In the genomic region with DNA sequence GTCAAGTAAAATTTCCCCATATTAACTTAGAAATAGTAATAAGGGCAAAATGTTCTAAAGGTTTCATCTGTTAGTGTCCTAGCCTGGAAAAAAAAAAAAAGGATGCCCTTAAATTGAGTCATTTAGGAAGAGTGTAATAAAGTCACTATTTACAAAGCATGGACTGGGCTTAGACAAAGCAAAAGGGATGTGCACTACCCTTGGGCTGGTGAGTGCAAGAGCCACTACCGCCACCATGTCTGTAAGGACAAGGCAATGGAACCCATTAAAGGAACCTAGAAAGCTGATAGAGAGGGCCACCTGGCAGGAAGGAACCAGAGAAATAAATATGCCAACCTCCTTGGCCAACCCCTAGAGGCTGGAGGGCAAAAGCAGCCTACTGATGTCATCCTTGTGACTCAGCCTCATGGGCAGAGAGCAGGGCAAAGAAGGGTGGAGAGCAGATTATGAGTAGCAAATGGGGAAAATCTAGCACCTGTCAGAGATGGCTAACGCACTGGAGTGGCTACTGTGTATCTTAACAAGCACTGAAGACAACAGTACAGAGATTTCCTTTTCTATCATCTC, we compare ENCODE assay signal across 13 cellular contexts. TPM values are rescaled to one million over a fixed set of nuclear protein-coding genes. Genes with fewer than 3 reads are reported as not detected.
A peak's percentile ranks its signal among the peaks of the same experiment; 100 is the strongest.
DNase-seq lines count a peak whose midpoint lies in the region; ATAC-seq and FAIRE-seq lines count a peak whose summit lies in the region.
"Had no signal": no experiment of that assay in that cellular context is flagged by ENCODE, and none has a peak within 500 bp of the region (broad histone marks: within the 10 kb centered on the region; RNA-seq: fewer than 3 reads in every experiment).

No MANE protein-coding gene starts in this region.

- H3K27me3 Mint-ChIP-seq in CD4-positive, CD25-positive, alpha-beta regulatory T cell, result no peaks in the 10 kb centered on the region

- peak; percentile 47 for FAIRE-seq in GM19239 (lab: Jason Lieb, UNC)
- FAIRE-seq: islet of Langerhans had no signal

- peaks cover 0 to 10% (median 0%) of the 10 kb centered on the region in 4 donors for H3K4me1 Mint-ChIP-seq in CD4-positive, CD25-positive, alpha-beta regulatory T cell

- no peaks in the 10 kb centered on the region for H3K36me3 Mint-ChIP-seq in CD4-positive, CD25-positive, alpha-beta regulatory T cell

- peaks cover 0 to 2% (median 0%) of the 10 kb centered on the region in 7 donors for H3K9me3 Mint-ChIP-seq in CD4-positive, CD25-positive, alpha-beta regulatory T cell

- no peak overlapping the region for H3K4me3 ChIP-seq in CD4-positive, CD25-positive, alpha-beta regulatory T cell (ENCODE audit: low read depth, low read length)
- H3K4me3 ChIP-seq: SJSA1 had no signal

- H3K27ac ChIP-seq in CD4-positive, CD25-positive, alpha-beta regulatory T cell (ENCODE audit: insufficient read depth, low read length, poor library complexity, severe bottlenecking), result no peak overlapping the region
- H3K27ac ChIP-seq: SJSA1 had no signal

- ATAC-seq in CD4-positive, CD25-positive, alpha-beta regulatory T cell (ENCODE audit: low read depth in 2 of 2), result peak; percentile 50 to 52
- ATAC-seq in HG03175 (IDR thresholded peaks at IDR 0.05; ENCODE audit: unreplicated experiment) (no peak), HG03520 (IDR thresholded peaks at IDR 0.05; ENCODE audit: unreplicated experiment) (no peak)

- H3K4me3 Mint-ChIP-seq in CD4-positive, CD25-positive, alpha-beta regulatory T cell, result no peak overlapping the region

- peak in 1 of 3 donors; percentile 60 for DNase-seq in CD4-positive, CD25-positive, alpha-beta regulatory T cell
- DNase-seq in GM19239 (ENCODE audit: insufficient read length, low spot score), result no peak
- DNase-seq in RPMI7951 (ENCODE audit: low read depth), result peak; percentile 73
- DNase-seq in glomerular visceral epithelial cell (ENCODE audit: extremely low spot score), result peak; percentile 60
- DNase-seq in hypothalamus (lab: John Stamatoyannopoulos, UW), result no peak
- no peak for DNase-seq in stimulated activated naive CD4-positive, alpha-beta T cell (lab: John Stamatoyannopoulos, UW)
- DNase-seq: activated gamma-delta T cell treated with Interleukin-2 at 50 U/mL for 16 hours; effector CD4-positive, alpha-beta T cell; NCI-H1105 treated with DMSO at 0.1 percent for 48 hours had no signal

- H3K36me3 ChIP-seq in CD4-positive, CD25-positive, alpha-beta regulatory T cell (ENCODE audit: control insufficient read depth, insufficient read depth, low read length), result no peaks in the 10 kb centered on the region
- H3K36me3 ChIP-seq: SJSA1 had no signal

- peak overlapping the region in 1 of 3 donors; percentile 22 for H3K27ac Mint-ChIP-seq in CD4-positive, CD25-positive, alpha-beta regulatory T cell

- no peaks in the 10 kb centered on the region for H3K27me3 ChIP-seq in CD4-positive, CD25-positive, alpha-beta regulatory T cell (ENCODE audit: control insufficient read depth, insufficient read depth, low read length)
- H3K27me3 ChIP-seq: SJSA1 had no signal

- H3K4me1 ChIP-seq in CD4-positive, CD25-positive, alpha-beta regulatory T cell (ENCODE audit: control insufficient read depth, insufficient read depth, low read length, poor library complexity, severe bottlenecking), result no peaks in the 10 kb centered on the region

- no peaks in the 10 kb centered on the region for H3K9me3 ChIP-seq in CD4-positive, CD25-positive, alpha-beta regulatory T cell (ENCODE audit: control insufficient read depth in 2 of 2, low read length in 2 of 2)
- H3K9me3 ChIP-seq: SJSA1 had no signal

RNA-seq across cellular contexts. Expression of gene FUT8, which starts 59.5 kb away (rescaled TPM):
- 59.2 TPM for total RNA-seq in CD4-positive, CD25-positive, alpha-beta regulatory T cell
- polyA plus RNA-seq in CD4-positive, CD25-positive, alpha-beta regulatory T cell, result 10 to 100 TPM; 15.3 to 23.4 (median 21.5) TPM
- total RNA-seq in RPMI7951 (2014; rRNA removed; shearing (Covaris generic)), result 59.5 and 69.1 TPM in 2 replicates

Comparison
In these comparisons a context has a peak if more than half of its experiments do, and no peak if none do; other contexts are left out.
1. ATAC-seq: peak in CD4-positive, CD25-positive, alpha-beta regulatory T cell (2 of 2); none in HG03175 (single experiment) and HG03520 (single experiment).
2. DNase-seq: peak in RPMI7951 (single experiment) and glomerular visceral epithelial cell (single experiment); none in GM19239 (single experiment), hypothalamus (0 of 51) and stimulated activated naive CD4-positive, alpha-beta T cell (0 of 6).